Comparison of ENCODE assay signal across 20 cellular contexts in genomic region chr19:14175351-14175792, GRCh38. TPM values are rescaled to one million over a fixed set of nuclear protein-coding genes. Genes with fewer than 3 reads are reported as not detected.
DNase-seq lines count a peak whose midpoint lies in the region; ATAC-seq and TF ChIP-seq lines count a peak whose summit lies in the region.
"Had no signal": no experiment of that assay in that cellular context is flagged by ENCODE, and none has a peak within 500 bp of the region (broad histone marks: within the 10 kb centered on the region; RNA-seq: fewer than 3 reads in every experiment).

No MANE protein-coding gene starts in this region.

- H3K27ac ChIP-seq in CD4-positive, alpha-beta memory T cell (ENCODE audit: low read depth, low read length), result no peak overlapping the region
- no peak overlapping the region for H3K27ac ChIP-seq in CD8-positive, alpha-beta memory T cell (ENCODE audit: low read depth, low read length)
- H3K27ac ChIP-seq in body of pancreas (no peak overlapping the region), aorta (ENCODE audit: low read depth in 1 of 2, low read length in 2 of 2) (no peak overlapping the region)
- H3K27ac ChIP-seq: KMS-11, PC-9, SJSA1 had no signal

- WGBS in body of pancreas, 2 donors, result 88 to 95% methylated on average over 6 of the region's 6 CpGs
- 91 to 92% methylated on average over 6 of the region's 6 CpGs for WGBS in aorta, 2 donors

- no peaks in the 10 kb centered on the region for H3K4me1 ChIP-seq in CD4-positive, alpha-beta memory T cell (ENCODE audit: insufficient read depth, low read length)
- no peaks in the 10 kb centered on the region for H3K4me1 ChIP-seq in CD8-positive, alpha-beta memory T cell (ENCODE audit: insufficient read depth, low read length)
- H3K4me1 ChIP-seq in body of pancreas (no peaks in the 10 kb centered on the region), aorta (ENCODE audit: control insufficient read depth in 1 of 2, insufficient read depth in 2 of 2, low read length in 2 of 2) (no peaks in the 10 kb centered on the region)
- H3K4me1 ChIP-seq: BE2C, SJSA1 had no signal

- no peaks in the 10 kb centered on the region for H3K9me3 ChIP-seq in CD4-positive, alpha-beta memory T cell (ENCODE audit: control insufficient read depth in 1 of 2, low read length in 2 of 2)
- no peaks in the 10 kb centered on the region for H3K9me3 ChIP-seq in CD8-positive, alpha-beta memory T cell (ENCODE audit: low read length)
- H3K9me3 ChIP-seq in body of pancreas, result no peaks in the 10 kb centered on the region
- no peaks in the 10 kb centered on the region for H3K9me3 ChIP-seq in aorta (ENCODE audit: control insufficient read depth, low read length)
- H3K9me3 ChIP-seq: BE2C, SJSA1 had no signal

- no peak overlapping the region for H3K4me3 ChIP-seq in CD4-positive, alpha-beta memory T cell (ENCODE audit: low read length in 2 of 2)
- H3K4me3 ChIP-seq in CD8-positive, alpha-beta memory T cell (ENCODE audit: low read length), result no peak overlapping the region
- no peak overlapping the region for H3K4me3 ChIP-seq in body of pancreas
- no peak overlapping the region for H3K4me3 ChIP-seq in aorta (ENCODE audit: low read length in 2 of 2)
- H3K4me3 ChIP-seq in foreskin fibroblast (ENCODE audit: low read depth in 1 of 2, low read length in 2 of 2), result no peak overlapping the region
- H3K4me3 ChIP-seq: PC-9, SJSA1 had no signal

- TF ChIP-seq CTCF in body of pancreas (IDR thresholded peaks at IDR 0.05) (no peak), foreskin fibroblast (IDR thresholded peaks at IDR 0.05; ENCODE audit: low read depth, low read length) (no peak)

- H3K27ac Mint-ChIP-seq in CD4-positive, alpha-beta memory T cell, result peak overlapping the region in 5 of 7 donors; percentile 29 to 97 (median 78)
- peak overlapping the region in 5 of 8 donors; percentile 2 to 62 (median 23) for H3K27ac Mint-ChIP-seq in CD8-positive, alpha-beta memory T cell
- H3K27ac Mint-ChIP-seq in activated T-helper 2 cell treated with anti-CD3 and anti-CD28 coated beads, Interferon-gamma antibody, Interleukin-2, Interleukin-4, amounts not matched to agents 10 μg/mL and 5 μg/mL and 100 μg/mL, durations not matched to agents 14 hours and 24 hours and 36 hours, result peak overlapping the region; percentile 2

- intact Hi-C loops in CD4-positive, alpha-beta memory T cell (cut with micrococcal nuclease), result no loop called here
- intact Hi-C loops in activated T-helper 2 cell treated with anti-CD3 and anti-CD28 coated beads, Interferon-gamma antibody, Interleukin-2, Interleukin-4, amounts not matched to agents 10 μg/mL and 5 μg/mL and 100 μg/mL, durations not matched to agents 14 hours and 24 hours and 36 hours (cut with micrococcal nuclease), result no loop called here
- intact Hi-C loops in body of pancreas (cut with DNase I) (no loop called here), aorta (cut with DNase I) (no loop called here)

- H3K36me3 Mint-ChIP-seq in CD4-positive, alpha-beta memory T cell, result peaks cover 16 to 21% of the 10 kb centered on the region in 2 donors
- H3K36me3 Mint-ChIP-seq in CD8-positive, alpha-beta memory T cell, result peaks cover 6 to 30% (median 12%) of the 10 kb centered on the region in 3 donors
- H3K36me3 Mint-ChIP-seq in activated T-helper 2 cell treated with anti-CD3 and anti-CD28 coated beads, Interferon-gamma antibody, Interleukin-2, Interleukin-4, amounts not matched to agents 10 μg/mL and 5 μg/mL and 100 μg/mL, durations not matched to agents 14 hours and 24 hours and 36 hours (ENCODE audit: low read depth), result peaks cover 9% of the 10 kb centered on the region

- H3K9me3 Mint-ChIP-seq in CD4-positive, alpha-beta memory T cell, result peaks cover 0 to 2% (median 0%) of the 10 kb centered on the region in 8 donors
- no peaks in the 10 kb centered on the region for H3K9me3 Mint-ChIP-seq in CD8-positive, alpha-beta memory T cell
- H3K9me3 Mint-ChIP-seq in activated T-helper 2 cell treated with anti-CD3 and anti-CD28 coated beads, Interferon-gamma antibody, Interleukin-2, Interleukin-4, amounts not matched to agents 10 μg/mL and 5 μg/mL and 100 μg/mL, durations not matched to agents 14 hours and 24 hours and 36 hours, result no peaks in the 10 kb centered on the region

- no peaks in the 10 kb centered on the region for H3K27me3 ChIP-seq in CD4-positive, alpha-beta memory T cell (ENCODE audit: insufficient read depth, low read length)
- H3K27me3 ChIP-seq in CD8-positive, alpha-beta memory T cell (ENCODE audit: insufficient read depth, low read length, poor library complexity, severe bottlenecking), result no peaks in the 10 kb centered on the region
- H3K27me3 ChIP-seq in body of pancreas (no peaks in the 10 kb centered on the region), aorta (ENCODE audit: control insufficient read depth in 1 of 2, insufficient read depth in 2 of 2, low read length in 1 of 2) (no peaks in the 10 kb centered on the region)
- H3K27me3 ChIP-seq: BE2C, SJSA1 had no signal

- H3K27me3 Mint-ChIP-seq in CD4-positive, alpha-beta memory T cell, result no peaks in the 10 kb centered on the region
- H3K27me3 Mint-ChIP-seq in CD8-positive, alpha-beta memory T cell, result no peaks in the 10 kb centered on the region
- no peaks in the 10 kb centered on the region for H3K27me3 Mint-ChIP-seq in activated T-helper 2 cell treated with anti-CD3 and anti-CD28 coated beads, Interferon-gamma antibody, Interleukin-2, Interleukin-4, amounts not matched to agents 10 μg/mL and 5 μg/mL and 100 μg/mL, durations not matched to agents 14 hours and 24 hours and 36 hours (ENCODE audit: low read depth)

- TF ChIP-seq POLR2A in body of pancreas (IDR thresholded peaks at IDR 0.05), result no peak

- H3K36me3 ChIP-seq in CD4-positive, alpha-beta memory T cell (ENCODE audit: insufficient read depth, low read length), result peaks cover 7% of the 10 kb centered on the region
- H3K36me3 ChIP-seq in CD8-positive, alpha-beta memory T cell (ENCODE audit: insufficient read depth, low read length), result peaks cover 5% of the 10 kb centered on the region
- H3K36me3 ChIP-seq in body of pancreas (replicated peaks in 1 of 2; ENCODE audit: insufficient read depth in 1 of 2, low read depth in 2 of 2) (no peaks in the 10 kb centered on the region), aorta (ENCODE audit: control insufficient read depth in 1 of 2, insufficient read depth in 2 of 2, low read length in 1 of 2) (peaks cover 0 to 2% of the 10 kb centered on the region in 2 donors)
- H3K36me3 ChIP-seq: SJSA1 had no signal

- POLR2A ChIA-PET in CD4-positive, alpha-beta memory T cell (lab: Charles Lee; ENCODE audit: partially characterized antibody), result interaction anchor here (0.6 kb wide), 1 partner anchor 291 kb away, joined by 3 read pairs; no protein-coding TSS in a partner anchor
- POLR2A ChIA-PET in CD8-positive, alpha-beta memory T cell (lab: Charles Lee), result interaction anchor here (0.6 kb wide), 1 partner anchor 362 kb away, joined by 5 read pairs; no protein-coding TSS in a partner anchor

- H3K4me1 Mint-ChIP-seq in CD4-positive, alpha-beta memory T cell, result peaks cover 6 to 9% (median 7%) of the 10 kb centered on the region in 4 donors
- peaks cover 4 to 10% (median 9%) of the 10 kb centered on the region in 3 donors for H3K4me1 Mint-ChIP-seq in CD8-positive, alpha-beta memory T cell
- peaks cover 5% of the 10 kb centered on the region for H3K4me1 Mint-ChIP-seq in activated T-helper 2 cell treated with anti-CD3 and anti-CD28 coated beads, Interferon-gamma antibody, Interleukin-2, Interleukin-4, amounts not matched to agents 10 μg/mL and 5 μg/mL and 100 μg/mL, durations not matched to agents 14 hours and 24 hours and 36 hours (ENCODE audit: low read depth)

- ATAC-seq in esophagus mucosa, result peak; percentile 34
- ATAC-seq in body of pancreas, result no peak
- no peak for ATAC-seq in aorta (ENCODE audit: low FRiP score)
- ATAC-seq: HepG2 had no signal

- DNase-seq in CD4-positive, alpha-beta memory T cell, result no peak
- DNase-seq in CD8-positive, alpha-beta memory T cell, result no peak
- no peak for DNase-seq in activated T-helper 2 cell treated with anti-CD3 and anti-CD28 coated beads, Interferon-gamma antibody, Interleukin-2, Interleukin-4, amounts not matched to agents 10 μg/mL and 5 μg/mL and 100 μg/mL, durations not matched to agents 14 hours and 24 hours and 36 hours (ENCODE audit: low spot score)
- DNase-seq in body of pancreas (no peak), aorta (no peak), NOMO-1 (lab: John Stamatoyannopoulos, UW; ENCODE audit: unreplicated experiment in 2 of 2) (no peak), foreskin fibroblast (no peak)
- DNase-seq: BE2C, DMS 273 treated with DMSO at 0.1 percent for 48 hours, GDM1, NCI-H1092, NCI-H146, NCI-H2081, NCI-H510A treated with DMSO at 0.1 percent for 48 hours, NCI-H82, PC-9 had no signal

- CTCF ChIA-PET in CD4-positive, alpha-beta memory T cell (lab: Charles Lee; ENCODE audit: partially characterized antibody), result interaction anchor here (0.6 kb wide), 1 partner anchor 231 kb away, joined by 3 read pairs; no protein-coding TSS in a partner anchor
- CTCF ChIA-PET in CD8-positive, alpha-beta memory T cell (lab: Charles Lee), result interaction anchor here (1.9 kb wide), 1 partner anchor 39 kb away, joined by 9 read pairs; the partner anchor contains the start of gene ASF1B

- peak overlapping the region in 1 of 8 donors; percentile 3 for H3K4me3 Mint-ChIP-seq in CD4-positive, alpha-beta memory T cell
- H3K4me3 Mint-ChIP-seq in CD8-positive, alpha-beta memory T cell, result no peak overlapping the region
- no peak overlapping the region for H3K4me3 Mint-ChIP-seq in activated T-helper 2 cell treated with anti-CD3 and anti-CD28 coated beads, Interferon-gamma antibody, Interleukin-2, Interleukin-4, amounts not matched to agents 10 μg/mL and 5 μg/mL and 100 μg/mL, durations not matched to agents 14 hours and 24 hours and 36 hours (ENCODE audit: low read depth)

RNA-seq across cellular contexts. Expression of gene ADGRL1, which starts 30.6 kb away (rescaled TPM):
- 10 to 100 TPM; 19.3 to 22.0 TPM for total RNA-seq in CD4-positive, alpha-beta memory T cell
- 1 to 10 TPM in 1 of 2 donors, under 1 TPM in 1; 0.55 to 1.3 TPM for polyA plus RNA-seq in CD4-positive, alpha-beta memory T cell
- total RNA-seq in CD8-positive, alpha-beta memory T cell, result 1 to 10 TPM; 5.8 TPM
- 0.81 TPM for polyA plus RNA-seq in CD8-positive, alpha-beta memory T cell
- 10.7 and 11.3 TPM in 2 replicates for total RNA-seq in activated T-helper 2 cell treated with anti-CD3 and anti-CD28 coated beads, Interferon-gamma antibody, Interleukin-2, Interleukin-4, amounts not matched to agents 10 μg/mL and 5 μg/mL and 100 μg/mL, durations not matched to agents 14 hours and 24 hours and 36 hours
- total RNA-seq in esophagus mucosa (5.5 TPM), body of pancreas (10 to 100 TPM; 12.5 to 16.5 TPM), aorta (10 to 100 TPM; 11.0 to 26.3 TPM)
- polyA plus RNA-seq in aorta, result 1 to 10 TPM; 5.3 to 6.3 TPM

RNA-seq across cellular contexts. Expression of gene ASF1B, which starts 39.0 kb away (rescaled TPM):
- 1 to 10 TPM; 2.3 to 3.0 TPM for total RNA-seq in CD4-positive, alpha-beta memory T cell
- polyA plus RNA-seq in CD4-positive, alpha-beta memory T cell, result 1 to 10 TPM; 1.8 to 3.0 TPM
- total RNA-seq in CD8-positive, alpha-beta memory T cell, result 10 to 100 TPM; 75.0 to 76.2 TPM
- 4.5 TPM for polyA plus RNA-seq in CD8-positive, alpha-beta memory T cell
- total RNA-seq in activated T-helper 2 cell treated with anti-CD3 and anti-CD28 coated beads, Interferon-gamma antibody, Interleukin-2, Interleukin-4, amounts not matched to agents 10 μg/mL and 5 μg/mL and 100 μg/mL, durations not matched to agents 14 hours and 24 hours and 36 hours, result 83.4 and 88.9 TPM in 2 replicates
- 13.9 TPM for total RNA-seq in esophagus mucosa
- total RNA-seq in body of pancreas, result 1 to 10 TPM in 1 of 2 donors, under 1 TPM in 1; 0.26 to 1.6 TPM
- 1 to 10 TPM; 1.4 to 2.0 TPM for total RNA-seq in aorta
- 1 to 10 TPM in 1 of 2 donors, under 1 TPM in 1; 0.49 to 1.3 TPM for polyA plus RNA-seq in aorta

RNA-seq across cellular contexts. Expression of gene PRKACA, which starts 57.8 kb away (rescaled TPM):
- total RNA-seq in CD4-positive, alpha-beta memory T cell, result 10 to 100 TPM; 48.9 to 51.7 TPM
- 1 to 10 TPM in 1 of 2 donors, under 1 TPM in 1; 0.42 to 2.2 TPM for polyA plus RNA-seq in CD4-positive, alpha-beta memory T cell
- total RNA-seq in CD8-positive, alpha-beta memory T cell, result 10 to 100 TPM; 77.3 to 81.0 TPM
- polyA plus RNA-seq in CD8-positive, alpha-beta memory T cell, result 1.5 TPM
- total RNA-seq in activated T-helper 2 cell treated with anti-CD3 and anti-CD28 coated beads, Interferon-gamma antibody, Interleukin-2, Interleukin-4, amounts not matched to agents 10 μg/mL and 5 μg/mL and 100 μg/mL, durations not matched to agents 14 hours and 24 hours and 36 hours, result 75.4 and 76.8 TPM in 2 replicates
- total RNA-seq in esophagus mucosa (45.2 TPM), body of pancreas (10 to 100 TPM; 15.5 to 22.6 TPM), aorta (100 to 1,000 TPM; 123 to 125 TPM)
- polyA plus RNA-seq in aorta, result 10 to 100 TPM; 53.7 to 56.3 TPM

Comparison
In these comparisons a context has a peak if more than half of its experiments do, and no peak if none do; other contexts are left out.
1. H3K27ac Mint-ChIP-seq: peak in every context shown above with its lines; median percentile 78 in CD4-positive, alpha-beta memory T cell; 23 in CD8-positive, alpha-beta memory T cell; 2 in activated T-helper 2 cell treated with anti-CD3 and anti-CD28 coated beads, Interferon-gamma antibody, Interleukin-2, Interleukin-4, amounts not matched to agents 10 μg/mL and 5 μg/mL and 100 μg/mL, durations not matched to agents 14 hours and 24 hours and 36 hours.